ENCODE assay signal across 8 cellular contexts in genomic region chr17:8187517-8188407, GRCh38. TPM values are rescaled to one million over a fixed set of nuclear protein-coding genes. Genes with fewer than 3 reads are reported as not detected.
A peak's percentile ranks its signal among the peaks of the same experiment; 100 is the strongest.
DNase-seq lines count a peak whose midpoint lies in the region; ATAC-seq and TF ChIP-seq lines count a peak whose summit lies in the region.

No MANE protein-coding gene starts in this region.

- peak overlapping the region; percentile 85; the same call in 1 of the 2 replicates for H3K9ac ChIP-seq in SK-N-SH

- peak overlapping the region; percentile 88 to 94 for H3K4me3 ChIP-seq in SK-N-SH (ENCODE audit: low read depth in 2 of 2, low read length in 1 of 2)
- peak overlapping the region; percentile 96 for H3K4me3 ChIP-seq in suprapubic skin

- H3K4me1 ChIP-seq in SK-N-SH (ENCODE audit: control insufficient read depth in 1 of 2, insufficient read depth in 2 of 2, low read depth in 1 of 2, low read length in 1 of 2) (peaks cover 9 to 33% of the 10 kb centered on the region in 2 experiments; a peak in 3 of 4 replicates), suprapubic skin (peaks cover 61% of the 10 kb centered on the region)

- TF ChIP-seq EP300 in SK-N-SH (IDR thresholded peaks at IDR 0.05; ENCODE audit: borderline replicate concordance in 1 of 2, low read depth in 1 of 2, low read length in 1 of 2) (0 out of 4 replicates have a peak, but pooled peaks of 1 of the 2 experiments have one; percentile 44), suprapubic skin (IDR thresholded peaks at IDR 0.05) (no peak)

- peaks cover 43% of the 10 kb centered on the region for H3F3A ChIP-seq in SK-N-SH (replicated peaks; ENCODE audit: insufficient read depth)

- POLR2A ChIA-PET in SK-N-SH (lab: Yijun Ruan, JAX): interaction anchor here (0.6 to 4.4 kb wide), 6 partner anchors 14 to 36 kb away, joined by 3 to 33 read pairs (median 4); partner anchors contain the start of gene AURKB

- no peaks in the 10 kb centered on the region for H3K9me2 ChIP-seq in SK-N-SH

- DNase-seq in COR-L47 (lab: John Stamatoyannopoulos, UW) (peak; percentile 86), H4 (ENCODE audit: low spot score) (peak; percentile 97), NCI-H1092 treated with DMSO at 0.1 percent for 48 hours (lab: John Stamatoyannopoulos, UW) (peak; percentile 95), SK-N-SH (peak; percentile 79), head of caudate nucleus (peak; percentile 67 to 96 (median 89)), omental fat pad (ENCODE audit: low spot score) (peak; percentile 86), suprapubic skin (ENCODE audit: low spot score in 2 of 2) (peak; percentile 96 to 97)
- DNase-seq in activated naive CD4-positive, alpha-beta T cell treated with anti-CD3 and anti-CD28 coated beads, Interleukin-2, amount 50 U/mL, for 16 hours: peak; percentile 87

- H2AFZ ChIP-seq in SK-N-SH (ENCODE audit: low read depth): peak overlapping the region; percentile 52; the same call in 1 of the 2 replicates

- H3K36me3 ChIP-seq in SK-N-SH (replicated peaks in 1 of 2; ENCODE audit: control insufficient read depth in 1 of 2, insufficient read depth in 2 of 2, low read length in 1 of 2): no peaks in the 10 kb centered on the region
- no peaks in the 10 kb centered on the region for H3K36me3 ChIP-seq in suprapubic skin

- H3K9me3 ChIP-seq in SK-N-SH (no peaks in the 10 kb centered on the region), suprapubic skin (no peaks in the 10 kb centered on the region)

- peak in 1 of 2 donors; percentile 0 for TF ChIP-seq POLR2A in suprapubic skin (IDR thresholded peaks at IDR 0.05)

- peak overlapping the region; percentile 93 for H3K4me2 ChIP-seq in SK-N-SH

- H3K27ac ChIP-seq in SK-N-SH (ENCODE audit: low read depth in 2 of 2, low read length in 1 of 2): peak overlapping the region; percentile 79 to 94
- peak overlapping the region; percentile 95 for H3K27ac ChIP-seq in suprapubic skin

- 5% methylated on average over 28 of the region's 28 CpGs for WGBS in SK-N-SH (ENCODE audit: low lambda C conversion rate)
- WGBS in suprapubic skin: 3% methylated on average over 28 of the region's 28 CpGs

- peak; percentile 58 for ATAC-seq in omental fat pad (ENCODE audit: low FRiP score)

- CTCF ChIA-PET in SK-N-SH (lab: Yijun Ruan, JAX): interaction anchor here (0.7 to 5.5 kb wide), 15 partner anchors 11 to 558 kb away, joined by 3 to 55 read pairs (median 5); partner anchors contain the start of genes ALOXE3, HES7 and TMEM107

- H3K79me2 ChIP-seq in SK-N-SH (ENCODE audit: insufficient read depth): peaks cover 18% of the 10 kb centered on the region; the same call in 1 of the 2 replicates

- TF ChIP-seq CTCF in SK-N-SH (IDR thresholded peaks at IDR 0.05) (peak; percentile 21), omental fat pad (IDR thresholded peaks at IDR 0.05) (no peak), suprapubic skin (IDR thresholded peaks at IDR 0.05) (no peak)

- no peaks in the 10 kb centered on the region for H3K27me3 ChIP-seq in SK-N-SH (ENCODE audit: insufficient read depth)
- no peaks in the 10 kb centered on the region for H3K27me3 ChIP-seq in suprapubic skin

- H4K20me1 ChIP-seq in SK-N-SH (ENCODE audit: insufficient read depth): peaks cover 13% of the 10 kb centered on the region

- TF ChIP-seq RAD21 in SK-N-SH (IDR thresholded peaks at IDR 0.05; ENCODE audit: low read length): 0 out of 2 replicates have a peak, but pooled peaks have one; percentile 8

- intact Hi-C loops in head of caudate nucleus (cut with DNase I): loop anchor here (2.0 to 10.0 kb wide), 3 partner anchors 31 to 63 kb away; partner anchors contain the start of gene HES7

TF ChIP-seq in SK-N-SH, 30 proteins besides CTCF, POLR2A, EP300 and RAD21 (continues in another document):
- peak; percentile 77 for TF ChIP-seq RCOR1 (IDR thresholded peaks at IDR 0.05; ENCODE audit: low read length)
- peak; percentile 89 for TF ChIP-seq TEAD4 (IDR thresholded peaks at IDR 0.05; ENCODE audit: borderline replicate concordance, insufficient read depth)
- 0 out of 2 replicates have a peak, but pooled peaks have one; percentile 7 for TF ChIP-seq SMC3 (IDR thresholded peaks at IDR 0.05; ENCODE audit: low read depth, low read length)
- peak; percentile 88 for TF ChIP-seq POLR2AphosphoS5 (IDR thresholded peaks at IDR 0.05; ENCODE audit: low read depth, low read length)
- TF ChIP-seq EZH2phosphoT487 (IDR thresholded peaks at IDR 0.05; ENCODE audit: borderline replicate concordance, low read depth): no peak
- no peak for TF ChIP-seq NRF1 (IDR thresholded peaks at IDR 0.05; ENCODE audit: low read depth, low read length)
- no peak for TF ChIP-seq GABPA (IDR thresholded peaks at IDR 0.05; ENCODE audit: low read depth)
- peak; percentile 54 for TF ChIP-seq CHD2 (IDR thresholded peaks at IDR 0.05; ENCODE audit: low read length, partially characterized antibody)
- no peak for TF ChIP-seq GATA2 (CRISPR knock-in tag; IDR thresholded peaks at IDR 0.05)
- no peak for TF ChIP-seq NFIC (IDR thresholded peaks at IDR 0.05; ENCODE audit: borderline replicate concordance)
- TF ChIP-seq TCF12 (IDR thresholded peaks at IDR 0.05): peak; percentile 23; the same call in 1 of the 2 replicates
- peak; percentile 79 for TF ChIP-seq FOSL2 (IDR thresholded peaks at IDR 0.05; ENCODE audit: borderline replicate concordance, low read depth)
- no peak; the same call in 1 of the 2 replicates for TF ChIP-seq PBX3 (IDR thresholded peaks at IDR 0.05)
- TF ChIP-seq SIN3A (IDR thresholded peaks at IDR 0.05; ENCODE audit: borderline replicate concordance, low read depth, low read length): peak; percentile 83
- peak; percentile 76 for TF ChIP-seq RFX5 (IDR thresholded peaks at IDR 0.05; ENCODE audit: low read length)

RNA-seq across cellular contexts. Expression of gene BORCS6, which starts 2.2 kb away (rescaled TPM):
- total RNA-seq in H4 (2014; rRNA removed; shearing (Covaris generic)): 0.62 and 0.68 TPM in 2 replicates
- 3.7 and 4.3 TPM in 2 replicates for polyA plus RNA-seq in SK-N-SH (2012; rRNA removed)
- 2.1 and 3.5 TPM in 2 replicates for polyA plus RNA-seq in SK-N-SH (2012; cell fraction: cytosol; rRNA removed)
- polyA plus RNA-seq in SK-N-SH (2012; cell fraction: nucleus; rRNA removed): 2.9 and 3.5 TPM in 2 replicates
- total RNA-seq in omental fat pad: 1 to 10 TPM; 4.7 to 9.9 (median 6.7) TPM
- 10 to 100 TPM in 2 of 4 donors, 1 to 10 TPM in 2; 8.1 to 10.6 (median 9.9) TPM for total RNA-seq in suprapubic skin

RNA-seq across cellular contexts. Expression of gene TMEM107, which starts 11.6 kb away (rescaled TPM):
- total RNA-seq in H4 (2014; rRNA removed; shearing (Covaris generic)): 1.7 and 13.3 TPM in 2 replicates
- 18.6 and 19.2 TPM in 2 replicates for polyA plus RNA-seq in SK-N-SH (2012; rRNA removed)
- 16.7 and 17.7 TPM in 2 replicates for polyA plus RNA-seq in SK-N-SH (2012; cell fraction: cytosol; rRNA removed)
- polyA plus RNA-seq in SK-N-SH (2012; cell fraction: nucleus; rRNA removed): 16.7 and 21.4 TPM in 2 replicates
- total RNA-seq in omental fat pad (10 to 100 TPM; 10.9 to 78.4 (median 34.1) TPM), suprapubic skin (10 to 100 TPM; 13.7 to 21.4 (median 19.4) TPM)

RNA-seq across cellular contexts. Expression of gene AURKB, which starts 22.6 kb away (rescaled TPM):
- total RNA-seq in H4 (2014; rRNA removed; shearing (Covaris generic)): 33.4 and 50.5 TPM in 2 replicates
- 28.8 and 43.9 TPM in 2 replicates for polyA plus RNA-seq in SK-N-SH (2012; rRNA removed)
- 23.4 and 32.0 TPM in 2 replicates for polyA plus RNA-seq in SK-N-SH (2012; cell fraction: cytosol; rRNA removed)
- 104 and 168 TPM in 2 replicates for polyA plus RNA-seq in SK-N-SH (2012; cell fraction: nucleus; rRNA removed)
- total RNA-seq in omental fat pad: 1 to 10 TPM in 2 of 4 donors, under 1 TPM in 1, not detected in 1; 0.79 to 3.0 (median 2.0) TPM
- 10 to 100 TPM in 2 of 4 donors, 1 to 10 TPM in 2; 3.7 to 18.2 (median 9.5) TPM for total RNA-seq in suprapubic skin

RNA-seq across cellular contexts. Expression of gene VAMP2, which starts 25.0 kb away (rescaled TPM):
- 0.64 TPM in 2 replicates for total RNA-seq in H4 (2014; rRNA removed; shearing (Covaris generic))
- polyA plus RNA-seq in SK-N-SH (2012; rRNA removed): 42.0 and 43.4 TPM in 2 replicates
- 39.1 and 45.5 TPM in 2 replicates for polyA plus RNA-seq in SK-N-SH (2012; cell fraction: cytosol; rRNA removed)
- polyA plus RNA-seq in SK-N-SH (2012; cell fraction: nucleus; rRNA removed): 81.4 and 130 TPM in 2 replicates
- total RNA-seq in omental fat pad (10 to 100 TPM; 16.8 to 42.1 (median 21.2) TPM), suprapubic skin (10 to 100 TPM; 41.2 to 64.3 (median 52.8) TPM)

RNA-seq across cellular contexts. Expression of gene PER1, which starts 35.6 kb away (rescaled TPM):
- 4.4 and 4.6 TPM in 2 replicates for total RNA-seq in H4 (2014; rRNA removed; shearing (Covaris generic))
- polyA plus RNA-seq in SK-N-SH (2012; rRNA removed): 32.7 and 56.8 TPM in 2 replicates
- polyA plus RNA-seq in SK-N-SH (2012; cell fraction: cytosol; rRNA removed): 2.7 and 4.0 TPM in 2 replicates
- polyA plus RNA-seq in SK-N-SH (2012; cell fraction: nucleus; rRNA removed): 201 and 297 TPM in 2 replicates
- total RNA-seq in omental fat pad (100 to 1,000 TPM in 2 of 4 donors, 10 to 100 TPM in 2; 78.8 to 169 (median 122) TPM), suprapubic skin (100 to 1,000 TPM; 272 to 655 (median 330) TPM)

Comparison
In these comparisons a context has a peak if more than half of its experiments do, and no peak if none do; other contexts are left out.
1. Peak in every context shown above with its lines: DNase-seq, ATAC-seq, H3K4me3 ChIP-seq and H3K27ac ChIP-seq.